Comparison of ENCODE assay signal across 8 cellular contexts in the genomic region with DNA sequence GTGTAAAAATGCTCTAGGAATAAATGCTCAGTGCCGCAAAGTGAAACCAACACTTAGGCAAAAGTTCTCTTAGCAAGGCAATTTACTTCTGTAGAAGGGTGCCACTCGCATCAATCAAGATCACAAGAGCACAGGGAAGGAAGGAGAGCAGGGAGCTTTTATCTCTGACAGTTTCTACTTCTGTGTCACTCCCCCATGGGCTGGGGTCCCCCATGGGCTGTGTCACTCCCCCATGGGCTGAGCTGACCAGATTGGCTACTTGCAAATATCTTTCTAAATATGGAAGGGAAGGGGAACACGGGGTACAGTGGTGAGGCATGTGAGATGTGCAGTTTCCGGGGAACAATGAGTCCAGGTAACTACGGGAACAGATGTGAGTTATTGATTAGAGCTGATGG. TPM values are rescaled to one million over a fixed set of nuclear protein-coding genes. Genes with fewer than 3 reads are reported as not detected.
A peak's percentile ranks its signal among the peaks of the same experiment; 100 is the strongest.
DNase-seq lines count a peak whose midpoint lies in the region; ATAC-seq and TF ChIP-seq lines count a peak whose summit lies in the region.

No MANE protein-coding gene starts in this region.

- intact Hi-C loops in ascending aorta (cut with DNase I) = loop anchor here (2.0 to 5.0 kb wide), 4 partner anchors 122 to 1172 kb away; a partner anchor contains a TSS

- H3K27ac Mint-ChIP-seq in memory B cell = no peak overlapping the region

- no peaks in the 10 kb centered on the region for H3K27me3 ChIP-seq in ascending aorta

- peaks cover 12% of the 10 kb centered on the region for H3K4me1 Mint-ChIP-seq in memory B cell

- no peaks in the 10 kb centered on the region for H3K36me3 ChIP-seq in ascending aorta

- H3K4me3 ChIP-seq in ascending aorta = peak overlapping the region; percentile 49 to 63

- H3K27me3 Mint-ChIP-seq in memory B cell = peaks cover 8% of the 10 kb centered on the region

- H3K9me3 Mint-ChIP-seq in memory B cell = peaks cover 5% of the 10 kb centered on the region

- peak overlapping the region; percentile 84 for H3K4me3 Mint-ChIP-seq in memory B cell

- H3K27ac ChIP-seq in ascending aorta = no peak overlapping the region

- H3K4me1 ChIP-seq in ascending aorta = no peaks in the 10 kb centered on the region

- TF ChIP-seq CTCF in ascending aorta (IDR thresholded peaks at IDR 0.05) (no peak), GM20000 (IDR thresholded peaks at IDR 0.05; ENCODE audit: extremely low read depth, missing control alignments) (no peak)

- no peaks in the 10 kb centered on the region for H3K9me3 ChIP-seq in ascending aorta

- H3K36me3 Mint-ChIP-seq in memory B cell = peaks cover 2% of the 10 kb centered on the region

- peak; percentile 30 for DNase-seq in NCI-H345 treated with DMSO at 0.1 percent for 48 hours (lab: John Stamatoyannopoulos, UW; ENCODE audit: unreplicated experiment)
- no peak for DNase-seq in NCI-H345 (lab: John Stamatoyannopoulos, UW)
- DNase-seq in ascending aorta (ENCODE audit: low spot score in 2 of 2) = no peak
- DNase-seq in memory B cell (ENCODE audit: low spot score in 2 of 2) = peak in 1 of 2 donors; percentile 3
- no peak for DNase-seq in GM20000 (ENCODE audit: low spot score)
- DNase-seq in stimulated activated CD4-positive, alpha-beta T cell treated with anti-CD3 and anti-CD28 coated beads, Interleukin-4, amount 100 ng/mL, for 4 hours = no peak
- no peak for DNase-seq in NK-92 treated with Interleukin-12 subunit alpha and Interleukin-12 subunit beta, amount 100 ng/mL, for 24 hours (lab: John Stamatoyannopoulos, UW)

- peak; percentile 24 for ATAC-seq in HG03108 (IDR thresholded peaks at IDR 0.05; ENCODE audit: unreplicated experiment)
- peak; percentile 22 for ATAC-seq in memory B cell (ENCODE audit: low read depth)

RNA-seq across cellular contexts. Expression of a gene that starts 0.4 kb away (rescaled TPM):
- not detected for total RNA-seq in ascending aorta

RNA-seq across cellular contexts. Expression of a gene that starts 18.1 kb away (rescaled TPM):
- not detected for total RNA-seq in ascending aorta

RNA-seq across cellular contexts. Expression of a gene that starts 26.0 kb away (rescaled TPM):
- not detected for total RNA-seq in ascending aorta

RNA-seq across cellular contexts. Expression of a gene that starts 32.6 kb away (rescaled TPM):
- not detected for total RNA-seq in ascending aorta

RNA-seq across cellular contexts. Expression of a gene that starts 48.4 kb away (rescaled TPM):
- not detected for total RNA-seq in ascending aorta
